11 cellular contexts compared by ENCODE assay signal in the genomic region with DNA sequence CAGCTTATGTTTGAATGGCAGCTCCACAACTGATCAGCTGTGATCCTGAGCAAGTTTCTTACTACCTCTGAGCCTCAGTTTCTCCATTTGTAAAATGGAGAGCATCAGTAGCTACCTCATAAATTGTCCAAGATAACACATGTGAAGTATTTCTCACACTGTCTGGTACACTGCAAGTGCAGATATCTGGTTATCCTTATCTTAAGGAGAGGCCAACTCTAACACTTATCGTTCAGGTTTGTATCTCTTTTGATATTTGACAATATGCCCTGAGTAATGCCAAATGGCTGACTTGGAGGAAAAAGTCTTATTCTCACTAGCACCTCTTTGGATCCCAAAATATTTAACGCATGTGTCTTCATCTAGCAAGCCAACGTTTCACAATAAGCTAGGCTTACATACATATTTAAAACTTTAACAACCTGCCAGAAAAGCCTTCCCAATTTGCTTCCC. TPM values are rescaled to one million over a fixed set of nuclear protein-coding genes. Genes with fewer than 3 reads are reported as not detected.
DNase-seq lines count a peak whose midpoint lies in the region; ATAC-seq and TF ChIP-seq lines count a peak whose summit lies in the region.
"Had no signal": no experiment of that assay in that cellular context is flagged by ENCODE, and none has a peak within 500 bp of the region (broad histone marks: within the 10 kb centered on the region; RNA-seq: fewer than 3 reads in every experiment).

No MANE protein-coding gene starts in this region.

- no peak for ATAC-seq in foreskin keratinocyte
- ATAC-seq in gastrocnemius medialis, result no peak

- peak overlapping the region; percentile 65 for H3K4me3 Mint-ChIP-seq in Caco-2 (ENCODE audit: unreplicated experiment)
- H3K4me3 Mint-ChIP-seq in activated T-helper 1 cell treated with anti-CD3 and anti-CD28 coated beads, Interleukin-12 subunit alpha, Interleukin-12 subunit beta, Interleukin-2, Interleukin-4 antibody, amounts not matched to agents 30 ng/mL and 10 ng/mL and 1 ng/mL, durations not matched to agents 14 hours and 24 hours and 36 hours, result no peak overlapping the region

- BruUV-seq in Caco-2 (replicated peaks; lab: Mats Ljungman, UMichigan), result no TSS peak

- H3K4me1 ChIP-seq in Caco-2, result peaks cover 64% of the 10 kb centered on the region
- H3K4me1 ChIP-seq in foreskin keratinocyte, result peaks cover 16% of the 10 kb centered on the region
- peaks cover 21 to 30% of the 10 kb centered on the region in 2 donors for H3K4me1 ChIP-seq in gastrocnemius medialis

- peaks cover 9% of the 10 kb centered on the region for H3K36me3 Mint-ChIP-seq in Caco-2 (ENCODE audit: insufficient read depth, unreplicated experiment)
- peaks cover 5% of the 10 kb centered on the region for H3K36me3 Mint-ChIP-seq in activated T-helper 1 cell treated with anti-CD3 and anti-CD28 coated beads, Interleukin-12 subunit alpha, Interleukin-12 subunit beta, Interleukin-2, Interleukin-4 antibody, amounts not matched to agents 30 ng/mL and 10 ng/mL and 1 ng/mL, durations not matched to agents 14 hours and 24 hours and 36 hours (ENCODE audit: low read depth)

- H3K27me3 ChIP-seq in Caco-2 (replicated peaks; ENCODE audit: control insufficient read depth, insufficient read depth, low read length), result no peaks in the 10 kb centered on the region
- no peaks in the 10 kb centered on the region for H3K27me3 ChIP-seq in foreskin keratinocyte
- no peaks in the 10 kb centered on the region for H3K27me3 ChIP-seq in gastrocnemius medialis

- peaks cover 32% of the 10 kb centered on the region for H3K4me1 Mint-ChIP-seq in Caco-2 (ENCODE audit: low read depth, unreplicated experiment)
- H3K4me1 Mint-ChIP-seq in activated T-helper 1 cell treated with anti-CD3 and anti-CD28 coated beads, Interleukin-12 subunit alpha, Interleukin-12 subunit beta, Interleukin-2, Interleukin-4 antibody, amounts not matched to agents 30 ng/mL and 10 ng/mL and 1 ng/mL, durations not matched to agents 14 hours and 24 hours and 36 hours (ENCODE audit: low read depth), result peaks cover 41% of the 10 kb centered on the region

- H3K9me3 ChIP-seq in Caco-2, result no peaks in the 10 kb centered on the region
- H3K9me3 ChIP-seq in gastrocnemius medialis, result no peaks in the 10 kb centered on the region

- peak overlapping the region; percentile 97 for H3K27ac Mint-ChIP-seq in Caco-2 (ENCODE audit: unreplicated experiment)
- no peak overlapping the region for H3K27ac Mint-ChIP-seq in activated T-helper 1 cell treated with anti-CD3 and anti-CD28 coated beads, Interleukin-12 subunit alpha, Interleukin-12 subunit beta, Interleukin-2, Interleukin-4 antibody, amounts not matched to agents 30 ng/mL and 10 ng/mL and 1 ng/mL, durations not matched to agents 14 hours and 24 hours and 36 hours

- TF ChIP-seq CTCF in Caco-2 (IDR thresholded peaks at IDR 0.05; ENCODE audit: insufficient read depth in 1 of 2, low read depth in 1 of 2, low read length in 1 of 2, severe bottlenecking in 1 of 2, unreplicated experiment in 1 of 2), result no peak
- TF ChIP-seq CTCF in foreskin keratinocyte (conservative IDR thresholded peaks at IDR 0.05), result no peak
- no peak for TF ChIP-seq CTCF in gastrocnemius medialis (IDR thresholded peaks at IDR 0.05 in 4 of 5, conservative IDR thresholded peaks at IDR 0.05 in 1 of 5)

- no peaks in the 10 kb centered on the region for H3K36me3 ChIP-seq in Caco-2 (ENCODE audit: control insufficient read depth, insufficient read depth, low read length)
- H3K36me3 ChIP-seq in gastrocnemius medialis, result no peaks in the 10 kb centered on the region

- CTCF ChIA-PET in Caco-2 (lab: Charles Lee), result interaction anchor here (1.2 to 6.2 kb wide), 3 partner anchors 9 to 56 kb away, joined by 5 to 61 read pairs (median 46); no protein-coding TSS in a partner anchor

- intact Hi-C loops in Caco-2 (cut with micrococcal nuclease; ENCODE audit: unreplicated experiment) (no loop called here), gastrocnemius medialis (cut with DNase I; ENCODE audit: low total_unique reads) (no loop called here)
- intact Hi-C loops in activated T-helper 1 cell treated with anti-CD3 and anti-CD28 coated beads, Interleukin-12 subunit alpha, Interleukin-12 subunit beta, Interleukin-2, Interleukin-4 antibody, amounts not matched to agents 30 ng/mL and 10 ng/mL and 1 ng/mL, durations not matched to agents 14 hours and 24 hours and 36 hours (cut with micrococcal nuclease), result no loop called here

- no peak for TF ChIP-seq POLR2A in gastrocnemius medialis (IDR thresholded peaks at IDR 0.05)

- H3K9me3 Mint-ChIP-seq in Caco-2 (ENCODE audit: unreplicated experiment), result no peaks in the 10 kb centered on the region
- no peaks in the 10 kb centered on the region for H3K9me3 Mint-ChIP-seq in activated T-helper 1 cell treated with anti-CD3 and anti-CD28 coated beads, Interleukin-12 subunit alpha, Interleukin-12 subunit beta, Interleukin-2, Interleukin-4 antibody, amounts not matched to agents 30 ng/mL and 10 ng/mL and 1 ng/mL, durations not matched to agents 14 hours and 24 hours and 36 hours
- H3K9me3 Mint-ChIP-seq: CD8-positive, alpha-beta memory T cell had no signal

- no peak overlapping the region for H3K4me3 ChIP-seq in Caco-2 (ENCODE audit: low read depth, low read length)
- H3K4me3 ChIP-seq in gastrocnemius medialis, result peak overlapping the region in 1 of 4 donors; percentile 0

- no peak for DNase-seq in Caco-2
- DNase-seq in amniotic epithelial cell (ENCODE audit: low read depth), result peak; percentile 86
- no peak for DNase-seq in foreskin keratinocyte
- DNase-seq in gastrocnemius medialis, result no peak
- DNase-seq in MV-4-11 (lab: John Stamatoyannopoulos, UW), result no peak
- no peak for DNase-seq in DMS79 (lab: John Stamatoyannopoulos, UW)
- no peak for DNase-seq in activated T-helper 1 cell treated with anti-CD3 and anti-CD28 coated beads, Interleukin-12 subunit alpha, Interleukin-12 subunit beta, Interleukin-2, Interleukin-4 antibody, amounts not matched to agents 30 ng/mL and 10 ng/mL and 1 ng/mL, durations not matched to agents 14 hours and 24 hours and 36 hours (ENCODE audit: low spot score)
- DNase-seq in KBM-7, result no peak
- DNase-seq: activated naive CD4-positive, alpha-beta T cell treated with anti-CD3 and anti-CD28 coated beads, Interleukin-2, amount 50 U/mL, for 16 hours; CD8-positive, alpha-beta memory T cell; NCI-H524 had no signal

- POLR2A ChIA-PET in Caco-2 (lab: Charles Lee), result interaction anchor here (1.0 to 2.9 kb wide), 5 partner anchors 9 to 35 kb away, joined by 3 to 20 read pairs (median 9); partner anchors contain the start of gene PHLDA3

- in situ Hi-C loops in gastrocnemius medialis (cut with MboI; ENCODE audit: low sequenced_read_pairs in 4 of 4), result no loop called here
- in situ Hi-C loops in KBM-7 (cut with MboI; ENCODE audit: low pct_unique_long_range_greater_than_20kb, low sequenced_read_pairs), result no loop called here

- H3K27me3 Mint-ChIP-seq in Caco-2 (ENCODE audit: insufficient read depth, unreplicated experiment), result no peaks in the 10 kb centered on the region
- H3K27me3 Mint-ChIP-seq in activated T-helper 1 cell treated with anti-CD3 and anti-CD28 coated beads, Interleukin-12 subunit alpha, Interleukin-12 subunit beta, Interleukin-2, Interleukin-4 antibody, amounts not matched to agents 30 ng/mL and 10 ng/mL and 1 ng/mL, durations not matched to agents 14 hours and 24 hours and 36 hours (ENCODE audit: insufficient read depth), result no peaks in the 10 kb centered on the region

- H3K27ac ChIP-seq in foreskin keratinocyte (peak overlapping the region; percentile 16), gastrocnemius medialis (peak overlapping the region; percentile 77 to 81 (median 79))

RNA-seq across cellular contexts. Expression of gene CSRP1, which starts 2.7 kb away (rescaled TPM):
- total RNA-seq in Caco-2 (2022) (60.0 and 60.8 TPM in 2 replicates), foreskin keratinocyte (176 and 188 TPM in 2 replicates), gastrocnemius medialis (10 to 100 TPM; 22.7 to 91.1 (median 68.9) TPM)
- polyA plus RNA-seq in foreskin keratinocyte, result 193 and 199 TPM in 2 replicates
- total RNA-seq in activated T-helper 1 cell treated with anti-CD3 and anti-CD28 coated beads, Interleukin-12 subunit alpha, Interleukin-12 subunit beta, Interleukin-2, Interleukin-4 antibody, amounts not matched to agents 30 ng/mL and 10 ng/mL and 1 ng/mL, durations not matched to agents 14 hours and 24 hours and 36 hours, result 66.0 and 66.2 TPM in 2 replicates

RNA-seq across cellular contexts. Expression of gene NAV1, which starts 34.7 kb away (rescaled TPM):
- 2.0 and 4.6 TPM in 2 replicates for total RNA-seq in Caco-2 (2022)
- total RNA-seq in foreskin keratinocyte, result 46.1 and 50.4 TPM in 2 replicates
- 8.8 and 12.3 TPM in 2 replicates for polyA plus RNA-seq in foreskin keratinocyte
- 1 to 10 TPM; 4.2 to 9.1 (median 7.1) TPM for total RNA-seq in gastrocnemius medialis
- 0.83 and 1.6 TPM in 2 replicates for total RNA-seq in activated T-helper 1 cell treated with anti-CD3 and anti-CD28 coated beads, Interleukin-12 subunit alpha, Interleukin-12 subunit beta, Interleukin-2, Interleukin-4 antibody, amounts not matched to agents 30 ng/mL and 10 ng/mL and 1 ng/mL, durations not matched to agents 14 hours and 24 hours and 36 hours

RNA-seq across cellular contexts. Expression of gene PHLDA3, which starts 35.2 kb away (rescaled TPM):
- total RNA-seq in Caco-2 (2022), result 6.5 and 10.5 TPM in 2 replicates
- 56.2 and 59.1 TPM in 2 replicates for total RNA-seq in foreskin keratinocyte
- 116 and 136 TPM in 2 replicates for polyA plus RNA-seq in foreskin keratinocyte
- total RNA-seq in gastrocnemius medialis, result 10 to 100 TPM in 3 of 4 donors, 1 to 10 TPM in 1; 7.4 to 91.8 (median 62.7) TPM
- total RNA-seq in activated T-helper 1 cell treated with anti-CD3 and anti-CD28 coated beads, Interleukin-12 subunit alpha, Interleukin-12 subunit beta, Interleukin-2, Interleukin-4 antibody, amounts not matched to agents 30 ng/mL and 10 ng/mL and 1 ng/mL, durations not matched to agents 14 hours and 24 hours and 36 hours, result 16.6 and 17.3 TPM in 2 replicates
